In the genomic region with DNA sequence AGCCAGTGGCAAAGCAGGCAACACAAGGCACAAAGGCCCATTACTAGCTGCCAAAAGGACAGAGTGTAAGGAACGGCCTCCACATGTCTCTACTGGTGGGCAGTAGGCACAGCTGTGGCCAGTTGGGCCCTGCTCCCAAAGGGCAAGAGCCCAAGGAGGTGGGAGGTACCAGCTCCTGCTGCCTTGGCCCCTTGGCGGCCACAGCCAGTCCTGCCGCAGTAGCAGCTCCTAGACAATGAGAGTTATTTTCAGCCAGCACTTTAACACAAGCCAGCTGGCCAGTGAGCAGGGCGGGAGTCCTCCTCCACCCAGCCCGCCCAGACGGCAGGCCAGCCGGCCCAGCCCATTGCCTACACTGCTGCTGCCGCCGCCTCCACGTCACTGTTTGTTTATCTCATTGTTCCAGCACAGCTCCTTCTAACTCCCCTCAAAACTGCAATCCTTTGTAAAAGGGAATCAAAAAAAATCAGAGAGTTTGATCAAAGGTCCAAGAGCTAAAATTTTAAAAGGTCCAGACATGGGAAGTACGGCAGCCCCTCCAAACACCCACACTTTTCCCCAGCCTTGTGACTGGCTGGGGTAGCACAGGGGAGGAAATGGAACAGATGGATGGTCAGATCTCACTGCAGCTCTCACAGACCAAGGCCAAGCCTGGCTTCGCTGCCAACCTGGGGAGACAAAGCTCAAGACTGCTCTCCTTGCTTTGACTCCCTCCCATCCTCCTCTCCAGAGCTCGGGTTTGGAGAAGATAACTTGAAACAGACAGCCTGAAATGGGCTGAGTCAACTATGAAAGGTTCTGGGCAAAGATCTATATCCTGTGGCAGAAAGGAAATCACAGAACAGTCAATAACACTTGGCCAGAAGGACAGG, we compare ENCODE assay signal across 8 cellular contexts. TPM values are rescaled to one million over a fixed set of nuclear protein-coding genes. Genes with fewer than 3 reads are reported as not detected.
DNase-seq lines count a peak whose midpoint lies in the region; ATAC-seq and TF ChIP-seq lines count a peak whose summit lies in the region.

No MANE protein-coding gene starts in this region.

- peak in 3 of 4 experiments; percentile 50 to 82 (median 57) for TF ChIP-seq CTCF in uterus (IDR thresholded peaks at IDR 0.05)

- no peaks in the 10 kb centered on the region for H3K9me3 ChIP-seq in uterus

- DNase-seq in COLO668 (lab: John Stamatoyannopoulos, UW; ENCODE audit: unreplicated experiment) (peak; percentile 76), M059J (ENCODE audit: low read depth) (peak; percentile 91), fibroblast of the conjunctiva (ENCODE audit: low read depth) (peak; percentile 92), naive B cell (no peak), uterus (peak; percentile 93 to 95), GM19238 (ENCODE audit: insufficient read length, low spot score) (no peak)
- DNase-seq in activated T-cell treated with anti-CD3 and anti-CD28 coated beads, Interleukin-2, amount 50 U/mL, for 72 hours = no peak

- no peaks in the 10 kb centered on the region for H3K36me3 Mint-ChIP-seq in activated T-cell treated with anti-CD3 and anti-CD28 coated beads, Interleukin-2, amount 50 U/mL, for 72 hours (ENCODE audit: insufficient read depth in 2 of 2)
- no peaks in the 10 kb centered on the region for H3K36me3 Mint-ChIP-seq in naive B cell

- H3K4me1 ChIP-seq in uterus = peaks cover 14 to 28% of the 10 kb centered on the region in 2 donors

- peak overlapping the region; percentile 60 to 63 for H3K4me3 Mint-ChIP-seq in activated T-cell treated with anti-CD3 and anti-CD28 coated beads, Interleukin-2, amount 50 U/mL, for 72 hours
- peak overlapping the region in 3 of 8 donors; percentile 26 to 48 (median 39) for H3K4me3 Mint-ChIP-seq in naive B cell

- peak overlapping the region; percentile 92 to 99 for H3K27ac ChIP-seq in uterus

- intact Hi-C loops in uterus (cut with DNase I; ENCODE audit: low total_unique reads) = no loop called here

- peak overlapping the region; percentile 91 for H3K27ac Mint-ChIP-seq in activated T-cell treated with anti-CD3 and anti-CD28 coated beads, Interleukin-2, amount 50 U/mL, for 72 hours
- H3K27ac Mint-ChIP-seq in naive B cell = peak overlapping the region; percentile 91 to 99 (median 96)

- ATAC-seq in activated T-cell treated with anti-CD3 and anti-CD28 coated beads, Interleukin-2, amount 50 U/mL, for 72 hours (replicated peaks in 1 of 2) = peak; percentile 57 to 58
- ATAC-seq in naive B cell (ENCODE audit: low read depth in 2 of 2) (no peak), GM21528 (IDR thresholded peaks at IDR 0.05; ENCODE audit: low FRiP score, unreplicated experiment) (no peak)

- H3K4me1 Mint-ChIP-seq in activated T-cell treated with anti-CD3 and anti-CD28 coated beads, Interleukin-2, amount 50 U/mL, for 72 hours (ENCODE audit: low read depth) = peaks cover 85% of the 10 kb centered on the region
- H3K4me1 Mint-ChIP-seq in naive B cell = peaks cover 76 to 89% (median 83%) of the 10 kb centered on the region in 3 donors

- peak; percentile 88 to 93 for TF ChIP-seq POLR2A in uterus (IDR thresholded peaks at IDR 0.05)

- H3K27me3 ChIP-seq in uterus = no peaks in the 10 kb centered on the region

- peak overlapping the region in 1 of 2 donors; percentile 8 for H3K4me3 ChIP-seq in uterus

- H3K9me3 Mint-ChIP-seq in activated T-cell treated with anti-CD3 and anti-CD28 coated beads, Interleukin-2, amount 50 U/mL, for 72 hours = no peaks in the 10 kb centered on the region
- no peaks in the 10 kb centered on the region for H3K9me3 Mint-ChIP-seq in naive B cell

- H3K36me3 ChIP-seq in uterus = no peaks in the 10 kb centered on the region

- H3K27me3 Mint-ChIP-seq in activated T-cell treated with anti-CD3 and anti-CD28 coated beads, Interleukin-2, amount 50 U/mL, for 72 hours (ENCODE audit: low read depth) = no peaks in the 10 kb centered on the region
- H3K27me3 Mint-ChIP-seq in naive B cell = no peaks in the 10 kb centered on the region

RNA-seq across cellular contexts. Expression of a gene that starts 33.5 kb away (rescaled TPM):
- total RNA-seq in M059J (2014; rRNA removed; shearing (Covaris generic)) = 18.3 and 30.4 TPM in 2 replicates
- 10 to 100 TPM; 40.6 to 42.0 TPM for total RNA-seq in activated T-cell treated with anti-CD3 and anti-CD28 coated beads, Interleukin-2, amount 50 U/mL, for 72 hours
- polyA plus RNA-seq in naive B cell (ENCODE audit: low read depth in 6 of 6) = 10 to 100 TPM in 4 of 6 donors, 1 to 10 TPM in 2; 1.6 to 18.3 (median 15.2) TPM
- total RNA-seq in uterus = 10 to 100 TPM in 2 of 4 donors, 1 to 10 TPM in 2; 3.3 to 45.7 (median 20.4) TPM

RNA-seq across cellular contexts. Expression of a gene that starts 50.3 kb away (rescaled TPM):
- total RNA-seq in M059J (2014; rRNA removed; shearing (Covaris generic)) = 7.8 and 9.8 TPM in 2 replicates
- total RNA-seq in activated T-cell treated with anti-CD3 and anti-CD28 coated beads, Interleukin-2, amount 50 U/mL, for 72 hours = 10 to 100 TPM in 1 of 2 donors, 1 to 10 TPM in 1; 8.5 to 14.0 TPM
- 1 to 10 TPM; 1.3 to 3.4 (median 2.0) TPM for polyA plus RNA-seq in naive B cell (ENCODE audit: low read depth in 6 of 6)
- 10 to 100 TPM; 17.4 to 72.9 (median 25.4) TPM for total RNA-seq in uterus

Comparison
In these comparisons a context has a peak if more than half of its experiments do, and no peak if none do; other contexts are left out.
1. DNase-seq: peak in COLO668 (single experiment), M059J (single experiment), fibroblast of the conjunctiva (single experiment) and uterus (2 of 2); none in activated T-cell treated with anti-CD3 and anti-CD28 coated beads, Interleukin-2, amount 50 U/mL, for 72 hours (0 of 2), naive B cell (single experiment) and GM19238 (single experiment).
2. ATAC-seq: peak in activated T-cell treated with anti-CD3 and anti-CD28 coated beads, Interleukin-2, amount 50 U/mL, for 72 hours (2 of 2); none in naive B cell (0 of 2) and GM21528 (single experiment).